9 cellular contexts compared by ENCODE assay signal in genomic region chr2:240564571-240565266, GRCh38. TPM values are rescaled to one million over a fixed set of nuclear protein-coding genes. Genes with fewer than 3 reads are reported as not detected.
DNase-seq lines count a peak whose midpoint lies in the region; ATAC-seq and TF ChIP-seq lines count a peak whose summit lies in the region.
"Had no signal": no experiment of that assay in that cellular context is flagged by ENCODE, and none has a peak within 500 bp of the region (broad histone marks: within the 10 kb centered on the region; RNA-seq: fewer than 3 reads in every experiment).

No MANE protein-coding gene starts in this region.

- no peak overlapping the region for H2AFZ ChIP-seq in neuronal stem cell (ENCODE audit: low read length)

- peaks cover 32% of the 10 kb centered on the region for H3K4me1 Mint-ChIP-seq in WTC11

- H3K27ac Mint-ChIP-seq in WTC11, result no peak overlapping the region

- H4K91ac ChIP-seq in neuronal stem cell (ENCODE audit: low read depth, low read length, poor library complexity), result no peak overlapping the region

- H3K36me3 ChIP-seq in neuronal stem cell (replicated peaks in 1 of 2; ENCODE audit: control insufficient read depth in 2 of 2, insufficient read depth in 2 of 2, low read length in 2 of 2) (peaks cover 0 to 8% of the 10 kb centered on the region in 2 donors), aorta (ENCODE audit: control insufficient read depth in 1 of 2, insufficient read depth in 2 of 2, low read length in 1 of 2) (no peaks in the 10 kb centered on the region)
- H3K36me3 ChIP-seq: uterus had no signal

- intact Hi-C loops in aorta (cut with DNase I), result loop anchor here in 1 of 2 donors (10.0 kb wide), 1 partner anchor 430 kb away; the partner anchor contains the start of gene SNED1

- peak overlapping the region; percentile 97 for H2AK5ac ChIP-seq in neuronal stem cell (ENCODE audit: low read depth, low read length)

- no peak overlapping the region for H3K4me3 Mint-ChIP-seq in WTC11

- ATAC-seq in HG03378 (IDR thresholded peaks at IDR 0.05; ENCODE audit: unreplicated experiment) (no peak), aorta (ENCODE audit: low FRiP score) (no peak), WTC11 (no peak)

- H3K27me3 Mint-ChIP-seq in WTC11 (ENCODE audit: low read depth), result peaks cover 27% of the 10 kb centered on the region

- POLR2A ChIA-PET in WTC11 (lab: Charles Lee), result no interaction called here

- no peaks in the 10 kb centered on the region for H3K9me3 Mint-ChIP-seq in WTC11

- H3K27ac ChIP-seq in neuronal stem cell (replicated peaks; ENCODE audit: low read length), result no peak overlapping the region
- H3K27ac ChIP-seq in aorta (ENCODE audit: low read depth in 1 of 2, low read length in 2 of 2), result no peak overlapping the region

- H3K4me2 ChIP-seq in neuronal stem cell (ENCODE audit: insufficient read depth, low read length, poor library complexity, severe bottlenecking), result no peak overlapping the region

- H3K4me3 ChIP-seq in cardiac fibroblast (replicated peaks in 1 of 2; ENCODE audit: low read depth in 2 of 2, low read length in 2 of 2) (no peak overlapping the region), neuronal stem cell (ENCODE audit: low read length in 2 of 2) (peak overlapping the region in 1 of 2 donors; percentile 51), aorta (ENCODE audit: low read length in 2 of 2) (no peak overlapping the region)
- H3K4me3 ChIP-seq: uterus had no signal

- TF ChIP-seq CTCF in GM12872 (IDR thresholded peaks at IDR 0.05; ENCODE audit: insufficient read depth, low read depth, low read length) (peak; percentile 35; the same call in 1 of the 3 replicates), cardiac fibroblast (IDR thresholded peaks at IDR 0.05; ENCODE audit: low read depth, low read length) (no peak), WTC11 (IDR thresholded peaks at IDR 0.05) (no peak)

- no peak overlapping the region for H4K8ac ChIP-seq in neuronal stem cell (ENCODE audit: low read depth, low read length)

- H3K23ac ChIP-seq in neuronal stem cell (ENCODE audit: low read depth, low read length, poor library complexity), result no peak overlapping the region

- in situ Hi-C loops in ACHN (cut with HindIII; ENCODE audit: low pct_ligation_motif_present, low pct_unique_long_range_greater_than_20kb, low sequenced_read_pairs), result no loop called here

- H3K14ac ChIP-seq in neuronal stem cell (ENCODE audit: low read length), result no peak overlapping the region

- H3K79me1 ChIP-seq in neuronal stem cell (ENCODE audit: low read depth, low read length), result peaks cover 2% of the 10 kb centered on the region

- CTCF ChIA-PET in WTC11 (lab: Charles Lee), result interaction anchor here (1.0 to 3.3 kb wide), 5 partner anchors 15 to 53 kb away, joined by 3 to 40 read pairs (median 4); partner anchors contain the start of gene CAPN10

- no peak overlapping the region for H2BK15ac ChIP-seq in neuronal stem cell (ENCODE audit: low read length)

- DNase-seq in RKO (ENCODE audit: low spot score) (peak; percentile 62), cardiac fibroblast (ENCODE audit: low read depth in 2 of 2) (peak; percentile 18 to 36), neuronal stem cell (ENCODE audit: low spot score) (no peak), aorta (no peak), ACHN (no peak), WTC11 (ENCODE audit: low spot score) (no peak)

- WGBS in neuronal stem cell (ENCODE audit: extremely low coverage in 2 of 2, insufficient read length in 2 of 2, insufficient replicate concordance in 1 of 2), 2 donors, result no CpG with 5 or more reads among the region's 9 CpGs
- 85 to 91% methylated on average over 9 of the region's 9 CpGs for WGBS in aorta, 2 donors

- H3K4me1 ChIP-seq in neuronal stem cell (ENCODE audit: control insufficient read depth in 2 of 2, insufficient read depth in 1 of 2, low read depth in 1 of 2, low read length in 2 of 2), result peaks cover 27 to 30% of the 10 kb centered on the region in 2 donors
- peaks cover 0 to 4% of the 10 kb centered on the region in 2 donors for H3K4me1 ChIP-seq in aorta (ENCODE audit: control insufficient read depth in 1 of 2, insufficient read depth in 2 of 2, low read length in 2 of 2)

- H3K18ac ChIP-seq in neuronal stem cell (ENCODE audit: low read length), result no peak overlapping the region

- no peak overlapping the region for H3K4ac ChIP-seq in neuronal stem cell (ENCODE audit: low read length)

- H2BK5ac ChIP-seq in neuronal stem cell (ENCODE audit: low read length), result peak overlapping the region; percentile 10

- no peak overlapping the region for H3K9ac ChIP-seq in neuronal stem cell (ENCODE audit: low read depth, low read length, poor library complexity)

- no peaks in the 10 kb centered on the region for H3K36me3 Mint-ChIP-seq in WTC11

- H3K9me3 ChIP-seq in neuronal stem cell (replicated peaks in 1 of 2; ENCODE audit: control insufficient read depth in 2 of 2, insufficient read depth in 1 of 2, low read depth in 1 of 2, low read length in 2 of 2) (peaks cover 0 to 4% of the 10 kb centered on the region in 2 donors), aorta (ENCODE audit: control insufficient read depth, low read length) (no peaks in the 10 kb centered on the region)
- H3K9me3 ChIP-seq: uterus had no signal

- H3K27me3 ChIP-seq in neuronal stem cell (ENCODE audit: control insufficient read depth in 3 of 3, insufficient read depth in 3 of 3, low read depth in 1 of 3, low read length in 3 of 3) (peaks cover 0 to 28% (median 16%) of the 10 kb centered on the region in 3 experiments), aorta (ENCODE audit: control insufficient read depth in 1 of 2, insufficient read depth in 2 of 2, low read length in 1 of 2) (no peaks in the 10 kb centered on the region)
- H3K27me3 ChIP-seq: uterus had no signal

- H2BK12ac ChIP-seq in neuronal stem cell (ENCODE audit: low read length), result no peak overlapping the region

- no peak overlapping the region for H2BK120ac ChIP-seq in neuronal stem cell (ENCODE audit: low read depth, low read length)

TF ChIP-seq in WTC11, 78 proteins besides CTCF, POLR2A, EP300 and RAD21 (continues in another document):
- TF ChIP-seq TCF7 (CRISPR knock-in tag; IDR thresholded peaks at IDR 0.05; ENCODE audit: low read depth), result no peak
- no peak for TF ChIP-seq E2F5 (CRISPR knock-in tag; IDR thresholded peaks at IDR 0.05)
- TF ChIP-seq, protein P1, sequence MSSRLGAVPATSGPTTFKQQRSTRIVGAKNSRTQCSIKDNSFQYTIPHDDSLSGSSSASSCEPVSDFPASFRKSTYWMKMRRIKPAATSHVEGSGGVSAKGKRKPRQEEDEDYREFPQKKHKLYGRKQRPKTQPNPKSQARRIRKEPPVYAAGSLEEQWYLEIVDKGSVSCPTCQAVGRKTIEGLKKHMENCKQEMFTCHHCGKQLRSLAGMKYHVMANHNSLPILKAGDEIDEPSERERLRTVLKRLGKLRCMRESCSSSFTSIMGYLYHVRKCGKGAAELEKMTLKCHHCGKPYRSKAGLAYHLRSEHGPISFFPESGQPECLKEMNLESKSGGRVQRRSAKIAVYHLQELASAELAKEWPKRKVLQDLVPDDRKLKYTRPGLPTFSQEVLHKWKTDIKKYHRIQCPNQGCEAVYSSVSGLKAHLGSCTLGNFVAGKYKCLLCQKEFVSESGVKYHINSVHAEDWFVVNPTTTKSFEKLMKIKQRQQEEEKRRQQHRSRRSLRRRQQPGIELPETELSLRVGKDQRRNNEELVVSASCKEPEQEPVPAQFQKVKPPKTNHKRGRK (CRISPR knock-in tag; IDR thresholded peaks at IDR 0.05; ENCODE audit: borderline replicate concordance), result no peak
- TF ChIP-seq MAX (CRISPR knock-in tag; IDR thresholded peaks at IDR 0.05), result no peak
- no peak for TF ChIP-seq SMAD4 (CRISPR knock-in tag; IDR thresholded peaks at IDR 0.05)
- no peak for TF ChIP-seq ZNF317 (CRISPR knock-in tag; IDR thresholded peaks at IDR 0.05; ENCODE audit: borderline replicate concordance, low read depth)
- TF ChIP-seq, protein P2, sequence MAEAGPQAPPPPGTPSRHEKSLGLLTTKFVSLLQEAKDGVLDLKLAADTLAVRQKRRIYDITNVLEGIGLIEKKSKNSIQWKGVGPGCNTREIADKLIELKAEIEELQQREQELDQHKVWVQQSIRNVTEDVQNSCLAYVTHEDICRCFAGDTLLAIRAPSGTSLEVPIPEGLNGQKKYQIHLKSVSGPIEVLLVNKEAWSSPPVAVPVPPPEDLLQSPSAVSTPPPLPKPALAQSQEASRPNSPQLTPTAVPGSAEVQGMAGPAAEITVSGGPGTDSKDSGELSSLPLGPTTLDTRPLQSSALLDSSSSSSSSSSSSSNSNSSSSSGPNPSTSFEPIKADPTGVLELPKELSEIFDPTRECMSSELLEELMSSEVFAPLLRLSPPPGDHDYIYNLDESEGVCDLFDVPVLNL (CRISPR knock-in tag; IDR thresholded peaks at IDR 0.05; ENCODE audit: borderline replicate concordance, low read depth), result no peak
- TF ChIP-seq OVOL2 (CRISPR knock-in tag; IDR thresholded peaks at IDR 0.05; ENCODE audit: borderline replicate concordance), result no peak

RNA-seq across cellular contexts. Expression of gene RNPEPL1, which starts 3.6 kb away (rescaled TPM):
- polyA plus RNA-seq in neuronal stem cell (2013, experiment 1 of 2), result 15.2 TPM
- polyA plus RNA-seq in neuronal stem cell (2013, experiment 2 of 2), result 15.3 TPM
- 10 to 100 TPM; 42.9 to 46.9 TPM for total RNA-seq in aorta
- polyA plus RNA-seq in aorta, result 100 to 1,000 TPM in 1 of 2 donors, 10 to 100 TPM in 1; 48.2 to 108 TPM
- 18.8 to 20.5 TPM (median 19.4 TPM) in 3 replicates for total RNA-seq in WTC11 (2021)

RNA-seq across cellular contexts. Expression of gene DUSP28, which starts 4.6 kb away (rescaled TPM):
- polyA plus RNA-seq in neuronal stem cell (2013, experiment 1 of 2), result 3.8 TPM
- 3.2 TPM for polyA plus RNA-seq in neuronal stem cell (2013, experiment 2 of 2)
- total RNA-seq in aorta (1 to 10 TPM; 2.1 to 3.4 TPM), WTC11 (2021) (2.2 to 2.3 TPM (median 2.2 TPM) in 3 replicates)
- 1 to 10 TPM; 3.0 to 5.0 TPM for polyA plus RNA-seq in aorta

RNA-seq across cellular contexts. Expression of gene ANKMY1, which starts 6.9 kb away (rescaled TPM):
- 4.1 TPM for polyA plus RNA-seq in neuronal stem cell (2013, experiment 1 of 2)
- 4.3 TPM for polyA plus RNA-seq in neuronal stem cell (2013, experiment 2 of 2)
- total RNA-seq in aorta, result 10 to 100 TPM; 10.4 to 22.0 TPM
- polyA plus RNA-seq in aorta, result 1 to 10 TPM; 6.2 to 6.6 TPM
- 4.6 to 7.8 TPM (median 5.2 TPM) in 3 replicates for total RNA-seq in WTC11 (2021)

RNA-seq across cellular contexts. Expression of gene CAPN10, which starts 21.8 kb away (rescaled TPM):
- polyA plus RNA-seq in neuronal stem cell (2013, experiment 1 of 2), result 24.5 TPM
- polyA plus RNA-seq in neuronal stem cell (2013, experiment 2 of 2), result 23.9 TPM
- total RNA-seq in aorta (10 to 100 TPM; 23.7 to 35.5 TPM), WTC11 (2021) (51.4 to 61.3 TPM (median 54.6 TPM) in 3 replicates)
- polyA plus RNA-seq in aorta, result 10 to 100 TPM; 12.6 to 66.9 TPM

Comparison
In these comparisons a context has a peak if more than half of its experiments do, and no peak if none do; other contexts are left out.
1. DNase-seq: peak in RKO (single experiment) and cardiac fibroblast (2 of 2); none in neuronal stem cell (single experiment), aorta (0 of 2), ACHN (single experiment) and WTC11 (single experiment).